Comparison of ENCODE assay signal across 11 cellular contexts in the genomic region with DNA sequence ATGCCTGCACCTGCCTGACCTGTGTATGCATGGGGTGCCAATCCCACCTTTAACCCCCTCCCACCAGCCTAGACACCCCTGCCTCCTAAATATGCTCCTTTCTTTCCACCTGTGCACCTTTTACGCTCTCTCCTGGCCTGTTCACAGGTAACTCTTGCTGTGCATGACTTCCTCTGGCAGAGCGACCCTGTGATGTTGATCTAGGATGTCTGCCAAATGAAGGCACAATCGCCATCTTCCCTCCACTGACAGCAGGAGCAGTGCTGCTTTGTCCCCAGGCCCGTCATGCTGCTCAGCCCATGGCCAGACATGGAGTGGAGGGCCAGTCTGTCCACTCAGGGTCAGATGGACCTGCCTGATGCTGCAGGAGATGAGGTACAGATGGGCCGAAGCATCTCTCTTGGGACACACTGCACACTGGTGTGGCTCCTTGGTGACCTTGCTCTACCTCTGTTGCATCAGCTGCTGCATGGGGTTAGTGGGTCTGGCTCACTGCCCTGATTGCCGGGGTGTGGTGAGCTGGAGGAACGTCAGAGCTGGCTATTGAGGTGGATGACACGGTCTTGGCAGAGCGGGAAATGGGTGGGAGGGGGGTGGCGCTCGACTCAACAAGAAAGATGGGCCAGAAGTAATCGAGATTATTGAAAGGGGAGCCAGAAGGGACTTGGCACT.
DNase-seq lines count a peak whose midpoint lies in the region; ATAC-seq and TF ChIP-seq lines count a peak whose summit lies in the region.
"Had no signal": no experiment of that assay in that cellular context is flagged by ENCODE, and none has a peak within 500 bp of the region (broad histone marks: within the 10 kb centered on the region; RNA-seq: fewer than 3 reads in every experiment).

No MANE protein-coding gene starts in this region.

- no peaks in the 10 kb centered on the region for H4K20me1 ChIP-seq in GM23338 (replicated peaks; ENCODE audit: insufficient read depth)
- H4K20me1 ChIP-seq: BLaER1 had no signal

- no peak overlapping the region for H2AFZ ChIP-seq in GM23338

- POLR2A ChIA-PET in activated CD4-positive, alpha-beta T cell treated with anti-CD3 and anti-CD28 coated beads for 36 hours (lab: Charles Lee) = no interaction called here

- no peak for ATAC-seq in GM23338
- ATAC-seq in activated CD4-positive, alpha-beta T cell treated with anti-CD3 and anti-CD28 coated beads for 36 hours = no peak

- H3K9me2 ChIP-seq in GM23338 (ENCODE audit: insufficient read depth) = no peaks in the 10 kb centered on the region

- H3K27me3 ChIP-seq in GM23338 (ENCODE audit: insufficient read depth) = no peaks in the 10 kb centered on the region
- H3K27me3 ChIP-seq: BLaER1 had no signal

- H3K4me1 Mint-ChIP-seq in activated naive CD4-positive, alpha-beta T cell treated with anti-CD3 and anti-CD28 coated beads, Interleukin-2, amount 10 ng/mL, durations not matched to agents 7 days and 5 days = no peaks in the 10 kb centered on the region
- H3K4me1 Mint-ChIP-seq in activated naive CD4-positive, alpha-beta T cell treated with anti-CD3 and anti-CD28 coated beads for 36 hours (ENCODE audit: low read depth) = no peaks in the 10 kb centered on the region
- H3K4me1 Mint-ChIP-seq in GM23338 = no peaks in the 10 kb centered on the region
- no peaks in the 10 kb centered on the region for H3K4me1 Mint-ChIP-seq in activated CD4-positive, alpha-beta T cell treated with anti-CD3 and anti-CD28 coated beads for 36 hours

- no peak overlapping the region for H3K27ac Mint-ChIP-seq in activated naive CD4-positive, alpha-beta T cell treated with anti-CD3 and anti-CD28 coated beads, Interleukin-2, amount 10 ng/mL, durations not matched to agents 7 days and 5 days
- H3K27ac Mint-ChIP-seq in activated naive CD4-positive, alpha-beta T cell treated with anti-CD3 and anti-CD28 coated beads for 36 hours = no peak overlapping the region
- no peak overlapping the region for H3K27ac Mint-ChIP-seq in GM23338
- H3K27ac Mint-ChIP-seq in activated CD4-positive, alpha-beta T cell treated with anti-CD3 and anti-CD28 coated beads for 36 hours = no peak overlapping the region

- H3K27ac ChIP-seq in GM23338 (ENCODE audit: low read depth) = no peak overlapping the region
- H3K27ac ChIP-seq: BLaER1 had no signal

- H3K4me3 Mint-ChIP-seq in activated naive CD4-positive, alpha-beta T cell treated with anti-CD3 and anti-CD28 coated beads, Interleukin-2, amount 10 ng/mL, durations not matched to agents 7 days and 5 days = no peak overlapping the region
- no peak overlapping the region for H3K4me3 Mint-ChIP-seq in activated naive CD4-positive, alpha-beta T cell treated with anti-CD3 and anti-CD28 coated beads for 36 hours
- no peak overlapping the region for H3K4me3 Mint-ChIP-seq in GM23338
- H3K4me3 Mint-ChIP-seq in activated CD4-positive, alpha-beta T cell treated with anti-CD3 and anti-CD28 coated beads for 36 hours = no peak overlapping the region

- H3K4me2 ChIP-seq in GM23338 = no peak overlapping the region
- H3K4me2 ChIP-seq: BLaER1 had no signal

- TF ChIP-seq CTCF in GM23338 (conservative IDR thresholded peaks at IDR 0.05; ENCODE audit: low read depth in 2 of 2) = no peak

- no peaks in the 10 kb centered on the region for H3F3A ChIP-seq in GM23338 (replicated peaks; ENCODE audit: low read depth)

- no peaks in the 10 kb centered on the region for H3K36me3 ChIP-seq in GM23338 (ENCODE audit: insufficient read depth)
- H3K36me3 ChIP-seq: BLaER1 had no signal

- DNase-seq in activated naive CD4-positive, alpha-beta T cell treated with anti-CD3 and anti-CD28 coated beads, Interleukin-2, amount 10 ng/mL, durations not matched to agents 7 days and 5 days = peak; percentile 18
- DNase-seq in activated naive CD4-positive, alpha-beta T cell treated with anti-CD3 and anti-CD28 coated beads for 36 hours = no peak
- DNase-seq in SHP77 (lab: John Stamatoyannopoulos, UW) = peak; percentile 94
- peak; percentile 75 for DNase-seq in cardiac septum (ENCODE audit: low spot score)
- DNase-seq in epidermal melanocyte (ENCODE audit: insufficient read length, low spot score) = no peak
- no peak for DNase-seq in GM23338 (ENCODE audit: low spot score)
- no peak for DNase-seq in activated CD4-positive, alpha-beta T cell treated with anti-CD3 and anti-CD28 coated beads for 36 hours
- DNase-seq in KBM-7 = no peak
- DNase-seq: hippocampal formation; stimulated activated naive CD4-positive, alpha-beta T cell had no signal

- in situ Hi-C loops in KBM-7 (cut with MboI; ENCODE audit: low pct_unique_long_range_greater_than_20kb, low sequenced_read_pairs) = no loop called here

- H3K27me3 Mint-ChIP-seq in activated naive CD4-positive, alpha-beta T cell treated with anti-CD3 and anti-CD28 coated beads, Interleukin-2, amount 10 ng/mL, durations not matched to agents 7 days and 5 days = peaks cover 20% of the 10 kb centered on the region
- H3K27me3 Mint-ChIP-seq in activated naive CD4-positive, alpha-beta T cell treated with anti-CD3 and anti-CD28 coated beads for 36 hours (ENCODE audit: low read depth) = no peaks in the 10 kb centered on the region
- H3K27me3 Mint-ChIP-seq in GM23338 (ENCODE audit: insufficient read depth, low read depth, poor library complexity) = peaks cover 15% of the 10 kb centered on the region
- peaks cover 4% of the 10 kb centered on the region for H3K27me3 Mint-ChIP-seq in activated CD4-positive, alpha-beta T cell treated with anti-CD3 and anti-CD28 coated beads for 36 hours

- intact Hi-C loops in activated naive CD4-positive, alpha-beta T cell treated with anti-CD3 and anti-CD28 coated beads for 36 hours (cut with micrococcal nuclease) = no loop called here
- intact Hi-C loops in cardiac septum (cut with DNase I) = no loop called here
- intact Hi-C loops in activated CD4-positive, alpha-beta T cell treated with anti-CD3 and anti-CD28 coated beads for 36 hours (cut with DNase I, micrococcal nuclease) = no loop called here

- CTCF ChIA-PET in activated naive CD4-positive, alpha-beta T cell treated with anti-CD3 and anti-CD28 coated beads, Interleukin-2, amount 10 ng/mL, durations not matched to agents 7 days and 5 days (lab: Charles Lee) = no interaction called here
- CTCF ChIA-PET in activated naive CD4-positive, alpha-beta T cell treated with anti-CD3 and anti-CD28 coated beads for 36 hours (lab: Charles Lee) = no interaction called here
- CTCF ChIA-PET in activated CD4-positive, alpha-beta T cell treated with anti-CD3 and anti-CD28 coated beads for 36 hours (lab: Charles Lee) = no interaction called here

- no peaks in the 10 kb centered on the region for H3K36me3 Mint-ChIP-seq in activated naive CD4-positive, alpha-beta T cell treated with anti-CD3 and anti-CD28 coated beads, Interleukin-2, amount 10 ng/mL, durations not matched to agents 7 days and 5 days
- no peaks in the 10 kb centered on the region for H3K36me3 Mint-ChIP-seq in activated naive CD4-positive, alpha-beta T cell treated with anti-CD3 and anti-CD28 coated beads for 36 hours (ENCODE audit: low read depth)
- no peaks in the 10 kb centered on the region for H3K36me3 Mint-ChIP-seq in GM23338 (ENCODE audit: low read depth)
- H3K36me3 Mint-ChIP-seq in activated CD4-positive, alpha-beta T cell treated with anti-CD3 and anti-CD28 coated beads for 36 hours (ENCODE audit: low read depth) = no peaks in the 10 kb centered on the region

- H3K79me2 ChIP-seq in GM23338 (replicated peaks; ENCODE audit: insufficient read depth) = no peaks in the 10 kb centered on the region

- no peak overlapping the region for H3K4me3 ChIP-seq in GM23338
- H3K4me3 ChIP-seq: BLaER1 had no signal

- no peaks in the 10 kb centered on the region for H3K9me3 Mint-ChIP-seq in activated naive CD4-positive, alpha-beta T cell treated with anti-CD3 and anti-CD28 coated beads, Interleukin-2, amount 10 ng/mL, durations not matched to agents 7 days and 5 days
- H3K9me3 Mint-ChIP-seq in activated naive CD4-positive, alpha-beta T cell treated with anti-CD3 and anti-CD28 coated beads for 36 hours = no peaks in the 10 kb centered on the region
- H3K9me3 Mint-ChIP-seq in GM23338 = no peaks in the 10 kb centered on the region
- H3K9me3 Mint-ChIP-seq in activated CD4-positive, alpha-beta T cell treated with anti-CD3 and anti-CD28 coated beads for 36 hours (ENCODE audit: low read depth) = no peaks in the 10 kb centered on the region

- H3K4me1 ChIP-seq in GM23338 (ENCODE audit: insufficient read depth) = no peaks in the 10 kb centered on the region

TF ChIP-seq in GM23338, 12 proteins besides CTCF, POLR2A, EP300 and RAD21 (continues in another document):
- TF ChIP-seq JUNB (IDR thresholded peaks at IDR 0.05; ENCODE audit: unreplicated experiment) (no peak), EZH2phosphoT487 (IDR thresholded peaks at IDR 0.05; ENCODE audit: unreplicated experiment) (no peak), EZH2 (IDR thresholded peaks at IDR 0.05; ENCODE audit: low read depth, unreplicated experiment) (no peak), NANOG (IDR thresholded peaks at IDR 0.05; ENCODE audit: borderline replicate concordance) (no peak), ZNF331 (CRISPR knock-in tag; IDR thresholded peaks at IDR 0.05; ENCODE audit: low read depth) (no peak), ZNF114 (CRISPR knock-in tag; IDR thresholded peaks at IDR 0.05) (no peak), CREB1 (CRISPR knock-in tag; IDR thresholded peaks at IDR 0.05; ENCODE audit: low read depth) (no peak)
- TF ChIP-seq, protein P1, sequence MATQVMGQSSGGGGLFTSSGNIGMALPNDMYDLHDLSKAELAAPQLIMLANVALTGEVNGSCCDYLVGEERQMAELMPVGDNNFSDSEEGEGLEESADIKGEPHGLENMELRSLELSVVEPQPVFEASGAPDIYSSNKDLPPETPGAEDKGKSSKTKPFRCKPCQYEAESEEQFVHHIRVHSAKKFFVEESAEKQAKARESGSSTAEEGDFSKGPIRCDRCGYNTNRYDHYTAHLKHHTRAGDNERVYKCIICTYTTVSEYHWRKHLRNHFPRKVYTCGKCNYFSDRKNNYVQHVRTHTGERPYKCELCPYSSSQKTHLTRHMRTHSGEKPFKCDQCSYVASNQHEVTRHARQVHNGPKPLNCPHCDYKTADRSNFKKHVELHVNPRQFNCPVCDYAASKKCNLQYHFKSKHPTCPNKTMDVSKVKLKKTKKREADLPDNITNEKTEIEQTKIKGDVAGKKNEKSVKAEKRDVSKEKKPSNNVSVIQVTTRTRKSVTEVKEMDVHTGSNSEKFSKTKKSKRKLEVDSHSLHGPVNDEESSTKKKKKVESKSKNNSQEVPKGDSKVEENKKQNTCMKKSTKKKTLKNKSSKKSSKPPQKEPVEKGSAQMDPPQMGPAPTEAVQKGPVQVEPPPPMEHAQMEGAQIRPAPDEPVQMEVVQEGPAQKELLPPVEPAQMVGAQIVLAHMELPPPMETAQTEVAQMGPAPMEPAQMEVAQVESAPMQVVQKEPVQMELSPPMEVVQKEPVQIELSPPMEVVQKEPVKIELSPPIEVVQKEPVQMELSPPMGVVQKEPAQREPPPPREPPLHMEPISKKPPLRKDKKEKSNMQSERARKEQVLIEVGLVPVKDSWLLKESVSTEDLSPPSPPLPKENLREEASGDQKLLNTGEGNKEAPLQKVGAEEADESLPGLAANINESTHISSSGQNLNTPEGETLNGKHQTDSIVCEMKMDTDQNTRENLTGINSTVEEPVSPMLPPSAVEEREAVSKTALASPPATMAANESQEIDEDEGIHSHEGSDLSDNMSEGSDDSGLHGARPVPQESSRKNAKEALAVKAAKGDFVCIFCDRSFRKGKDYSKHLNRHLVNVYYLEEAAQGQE (IDR thresholded peaks at IDR 0.05; ENCODE audit: unreplicated experiment) = no peak

Comparison
In these comparisons a context has a peak if more than half of its experiments do, and no peak if none do; other contexts are left out.
1. DNase-seq: peak in activated naive CD4-positive, alpha-beta T cell treated with anti-CD3 and anti-CD28 coated beads, Interleukin-2, amount 10 ng/mL, durations not matched to agents 7 days and 5 days (single experiment), SHP77 (2 of 2) and cardiac septum (single experiment); none in activated naive CD4-positive, alpha-beta T cell treated with anti-CD3 and anti-CD28 coated beads for 36 hours (single experiment), epidermal melanocyte (single experiment), GM23338 (single experiment), activated CD4-positive, alpha-beta T cell treated with anti-CD3 and anti-CD28 coated beads for 36 hours (single experiment) and KBM-7 (single experiment).